Comparison of ENCODE assay signal across 1 cellular context in genomic region chr6:34457747-34458462, GRCh38.
TF ChIP-seq lines count a peak whose summit lies in the region.

No MANE protein-coding gene starts in this region.

TF ChIP-seq in HepG2, 621 proteins besides CTCF, POLR2A, EP300 and RAD21 (continued from another document and continues in another):
- no peak for TF ChIP-seq DMTF1 (CRISPR knock-in tag; IDR thresholded peaks at IDR 0.05)
- TF ChIP-seq TRIM22 (IDR thresholded peaks at IDR 0.05): no peak
- TF ChIP-seq ZNF75D (CRISPR knock-in tag; IDR thresholded peaks at IDR 0.05; ENCODE audit: borderline replicate concordance): no peak
- TF ChIP-seq MYC (CRISPR knock-in tag; IDR thresholded peaks at IDR 0.05; ENCODE audit: borderline replicate concordance): 0 out of 2 replicates have a peak, but pooled peaks have one; percentile 47
- 0 out of 2 replicates have a peak, but pooled peaks have one; percentile 27 for TF ChIP-seq ZNF780A (CRISPR knock-in tag; IDR thresholded peaks at IDR 0.05)
- peak; percentile 47; the same call in 1 of the 2 replicates for TF ChIP-seq TBX2 (CRISPR knock-in tag; IDR thresholded peaks at IDR 0.05; ENCODE audit: borderline replicate concordance)
- no peak for TF ChIP-seq MEIS1 (CRISPR knock-in tag; IDR thresholded peaks at IDR 0.05; ENCODE audit: borderline replicate concordance)
- TF ChIP-seq UBTF (CRISPR knock-in tag; IDR thresholded peaks at IDR 0.05): no peak; the same call in 1 of the 2 replicates
- TF ChIP-seq ZFAT (CRISPR knock-in tag; conservative IDR thresholded peaks at IDR 0.05): no peak
- no peak; the same call in 1 of the 2 replicates for TF ChIP-seq ZSCAN9 (CRISPR knock-in tag; IDR thresholded peaks at IDR 0.05; ENCODE audit: borderline replicate concordance)
- no peak for TF ChIP-seq ZBTB42 (CRISPR knock-in tag; IDR thresholded peaks at IDR 0.05)
- TF ChIP-seq ZNF101 (CRISPR knock-in tag; IDR thresholded peaks at IDR 0.05; ENCODE audit: borderline replicate concordance, low read depth): no peak
- no peak for TF ChIP-seq CBX1 (IDR thresholded peaks at IDR 0.05; ENCODE audit: low read depth)
- TF ChIP-seq SMC3 (IDR thresholded peaks at IDR 0.05; ENCODE audit: low read length): no peak
- no peak for TF ChIP-seq CCAR2 (optimal IDR thresholded peaks at IDR 0.05; ENCODE audit: low read depth, low read length)
- no peak for TF ChIP-seq KLF13 (CRISPR knock-in tag; IDR thresholded peaks at IDR 0.05)
- TF ChIP-seq BHLHE40 (IDR thresholded peaks at IDR 0.05; ENCODE audit: low read length): no peak
- TF ChIP-seq MTA3 (CRISPR knock-in tag; IDR thresholded peaks at IDR 0.05): no peak
- 0 out of 2 replicates have a peak, but pooled peaks have one; percentile 43 for TF ChIP-seq ZNF333 (CRISPR knock-in tag; IDR thresholded peaks at IDR 0.05; ENCODE audit: borderline replicate concordance)
- TF ChIP-seq GATAD1 (CRISPR knock-in tag; IDR thresholded peaks at IDR 0.05): no peak
- TF ChIP-seq SIN3A (IDR thresholded peaks at IDR 0.05; ENCODE audit: borderline replicate concordance, low read depth, low read length): peak; percentile 25; the same call in 1 of the 2 replicates
- TF ChIP-seq TMF1 (CRISPR knock-in tag; IDR thresholded peaks at IDR 0.05; ENCODE audit: low read depth): no peak
- no peak for TF ChIP-seq TERF1 (CRISPR knock-in tag; IDR thresholded peaks at IDR 0.05)
- TF ChIP-seq HNF1B (CRISPR knock-in tag; IDR thresholded peaks at IDR 0.05): peak; percentile 43
- no peak for TF ChIP-seq ZNF546 (CRISPR knock-in tag; conservative IDR thresholded peaks at IDR 0.05)
- TF ChIP-seq PHF20 (CRISPR knock-in tag; IDR thresholded peaks at IDR 0.05): no peak; the same call in 1 of the 2 replicates
- TF ChIP-seq MLXIP (CRISPR knock-in tag; IDR thresholded peaks at IDR 0.05; ENCODE audit: borderline replicate concordance): no peak
- TF ChIP-seq ZSCAN25 (CRISPR knock-in tag; IDR thresholded peaks at IDR 0.05): no peak
- no peak for TF ChIP-seq BATF2 (CRISPR knock-in tag; IDR thresholded peaks at IDR 0.05)
- TF ChIP-seq RBM39 (IDR thresholded peaks at IDR 0.05; ENCODE audit: low read depth, low read length, poor library complexity, severe bottlenecking): no peak
- TF ChIP-seq ZNF770 (CRISPR knock-in tag; IDR thresholded peaks at IDR 0.05): no peak; the same call in 1 of the 2 replicates
- no peak for TF ChIP-seq HOXA9 (CRISPR knock-in tag; IDR thresholded peaks at IDR 0.05; ENCODE audit: borderline replicate concordance)
- TF ChIP-seq MYNN (CRISPR knock-in tag; IDR thresholded peaks at IDR 0.05; ENCODE audit: low read depth): no peak
- TF ChIP-seq ZNF362 (CRISPR knock-in tag; IDR thresholded peaks at IDR 0.05; ENCODE audit: borderline replicate concordance): no peak
- peak; percentile 32; the same call in 1 of the 2 replicates for TF ChIP-seq ARID4A (CRISPR knock-in tag; IDR thresholded peaks at IDR 0.05; ENCODE audit: borderline replicate concordance)
- TF ChIP-seq ZNF782 (CRISPR knock-in tag; IDR thresholded peaks at IDR 0.05; ENCODE audit: borderline replicate concordance): no peak
- TF ChIP-seq NFRKB (IDR thresholded peaks at IDR 0.05): no peak
- TF ChIP-seq PCBP1 (IDR thresholded peaks at IDR 0.05; ENCODE audit: borderline replicate concordance, low read depth, low read length): no peak
